ENCODE assay signal across 16 cellular contexts in genomic region chr5:969421-969839, GRCh38. TPM values are rescaled to one million over a fixed set of nuclear protein-coding genes. Genes with fewer than 3 reads are reported as not detected.
DNase-seq lines count a peak whose midpoint lies in the region; TF ChIP-seq lines count a peak whose summit lies in the region.
"Had no signal": no experiment of that assay in that cellular context is flagged by ENCODE, and none has a peak within 500 bp of the region (broad histone marks: within the 10 kb centered on the region; RNA-seq: fewer than 3 reads in every experiment).

No MANE protein-coding gene starts in this region.

- H3K9ac ChIP-seq in SK-N-SH, result no peak overlapping the region

- H3K27me3 ChIP-seq in SK-N-SH (ENCODE audit: insufficient read depth) (peaks cover 33% of the 10 kb centered on the region), osteoblast (ENCODE audit: insufficient read depth, low read length) (peaks cover 64% of the 10 kb centered on the region)

- H3K36me3 ChIP-seq in SK-N-SH (replicated peaks in 1 of 2; ENCODE audit: control insufficient read depth in 1 of 2, insufficient read depth in 2 of 2, low read length in 1 of 2) (no peaks in the 10 kb centered on the region), osteoblast (ENCODE audit: insufficient read depth, low read length) (no peaks in the 10 kb centered on the region)
- H3K36me3 ChIP-seq: SJSA1 had no signal

- 35% methylated on average over 14 of the region's 14 CpGs for WGBS in SK-N-SH (ENCODE audit: low lambda C conversion rate)

- H3K9me2 ChIP-seq in SK-N-SH, result no peaks in the 10 kb centered on the region

- H3K27ac ChIP-seq in SK-N-SH (ENCODE audit: low read depth in 2 of 2, low read length in 1 of 2), result no peak overlapping the region
- H3K27ac ChIP-seq in osteoblast (ENCODE audit: low read depth, low read length), result no peak overlapping the region
- H3K27ac ChIP-seq: 22Rv1, foreskin keratinocyte, SJSA1 had no signal

- H2AFZ ChIP-seq in SK-N-SH (ENCODE audit: low read depth), result no peak overlapping the region
- no peak overlapping the region for H2AFZ ChIP-seq in osteoblast (ENCODE audit: low read length)

- H3K4me2 ChIP-seq in SK-N-SH (peak overlapping the region; percentile 62), osteoblast (ENCODE audit: insufficient read depth, low read length) (no peak overlapping the region)

- POLR2A ChIA-PET in SK-N-SH (lab: Yijun Ruan, JAX), result no interaction called here
- POLR2A ChIA-PET in GM10248 (lab: Yijun Ruan, JAX), result no interaction called here

- H4K20me1 ChIP-seq in SK-N-SH (ENCODE audit: insufficient read depth) (no peaks in the 10 kb centered on the region), osteoblast (ENCODE audit: insufficient read depth, low read length) (no peaks in the 10 kb centered on the region)

- H3K79me2 ChIP-seq in SK-N-SH (ENCODE audit: insufficient read depth), result no peaks in the 10 kb centered on the region
- no peaks in the 10 kb centered on the region for H3K79me2 ChIP-seq in osteoblast (ENCODE audit: insufficient read depth, low read length)

- H3K4me1 ChIP-seq in SK-N-SH (ENCODE audit: control insufficient read depth in 1 of 2, insufficient read depth in 2 of 2, low read depth in 1 of 2, low read length in 1 of 2) (no peaks in the 10 kb centered on the region; a peak in 1 of 4 replicates), osteoblast (ENCODE audit: insufficient read depth, low read length) (no peaks in the 10 kb centered on the region)
- H3K4me1 ChIP-seq: foreskin keratinocyte, SJSA1 had no signal

- TF ChIP-seq CTCF in SK-N-SH (IDR thresholded peaks at IDR 0.05) (no peak), fibroblast of pulmonary artery (IDR thresholded peaks at IDR 0.05; ENCODE audit: low read length, missing control alignments) (no peak), osteoblast (IDR thresholded peaks at IDR 0.05; ENCODE audit: extremely low read depth, low read depth, low read length) (no peak), GM10248 (IDR thresholded peaks at IDR 0.05; ENCODE audit: control extremely low read depth, extremely low read depth, low read depth, missing control alignments) (no peak)

- no peaks in the 10 kb centered on the region for H3K9me3 ChIP-seq in SK-N-SH
- H3K9me3 ChIP-seq in osteoblast (ENCODE audit: low read depth, low read length), result no peaks in the 10 kb centered on the region
- H3K9me3 ChIP-seq: SJSA1 had no signal

- no peak for TF ChIP-seq EP300 in SK-N-SH (IDR thresholded peaks at IDR 0.05; ENCODE audit: borderline replicate concordance in 1 of 2, low read depth in 1 of 2, low read length in 1 of 2)

- no peak for TF ChIP-seq RAD21 in SK-N-SH (IDR thresholded peaks at IDR 0.05; ENCODE audit: low read length)

- H3K4me3 ChIP-seq in SK-N-SH (ENCODE audit: low read depth in 2 of 2, low read length in 1 of 2) (no peak overlapping the region), fibroblast of pulmonary artery (replicated peaks; ENCODE audit: low read depth, low read length) (no peak overlapping the region), osteoblast (ENCODE audit: insufficient read depth, low read length) (no peak overlapping the region)
- H3K4me3 ChIP-seq: SJSA1 had no signal

- no peaks in the 10 kb centered on the region for H3F3A ChIP-seq in SK-N-SH (replicated peaks; ENCODE audit: insufficient read depth)

- DNase-seq in NCI-H524 (lab: John Stamatoyannopoulos, UW) (peak; percentile 39 to 57), NCI-H524 treated with DMSO at 0.1 percent for 48 hours (lab: John Stamatoyannopoulos, UW) (no peak), SK-N-SH (no peak), fibroblast of pulmonary artery (ENCODE audit: low read depth) (peak; percentile 85), osteoblast (ENCODE audit: insufficient read length, low spot score, missing footprints) (peak; percentile 52), NCI-H345 (lab: John Stamatoyannopoulos, UW) (no peak), GM10248 (ENCODE audit: extremely low spot score) (no peak), GM19240 (ENCODE audit: insufficient read length, low spot score) (no peak)
- DNase-seq: activated CD4-positive, CD25-positive, alpha-beta regulatory T cell; foreskin keratinocyte; kidney; natural killer cell; NCI-H1092 treated with DMSO at 0.1 percent for 48 hours; NCI-H82 had no signal

- CTCF ChIA-PET in SK-N-SH (lab: Yijun Ruan, JAX) (interaction anchor here (0.7 kb wide), 1 partner anchor 46 kb away, joined by 4 read pairs; no protein-coding TSS in a partner anchor), GM10248 (lab: Yijun Ruan, JAX) (no interaction called here)

TF ChIP-seq in SK-N-SH, 30 proteins besides CTCF, POLR2A, EP300 and RAD21:
- no peak for TF ChIP-seq JUND (IDR thresholded peaks at IDR 0.05)
TF ChIP-seq in SK-N-SH: peak in this region for 0.

RNA-seq across cellular contexts. Expression of gene NKD2, which starts 39.2 kb away (rescaled TPM):
- not detected in 2 replicates for polyA plus RNA-seq in SK-N-SH (2012; rRNA removed)
- polyA plus RNA-seq in SK-N-SH (2012; cell fraction: cytosol; rRNA removed), result not detected in 2 replicates
- 0.06 TPM in 1 of 2 replicates, not detected in the other for polyA plus RNA-seq in SK-N-SH (2012; cell fraction: nucleus; rRNA removed)
- total RNA-seq in osteoblast, result under 0.01 TPM in 1 of 2 replicates, not detected in the other
- total RNA-seq: natural killer cell had no signal
- polyA plus RNA-seq: foreskin keratinocyte had no signal

Comparison
In these comparisons a context has a peak if more than half of its experiments do, and no peak if none do; other contexts are left out.
1. DNase-seq: peak in NCI-H524 (2 of 2), fibroblast of pulmonary artery (single experiment) and osteoblast (single experiment); none in NCI-H524 treated with DMSO at 0.1 percent for 48 hours (single experiment), SK-N-SH (single experiment), NCI-H345 (single experiment), GM10248 (single experiment) and GM19240 (single experiment).